In the genomic region with DNA sequence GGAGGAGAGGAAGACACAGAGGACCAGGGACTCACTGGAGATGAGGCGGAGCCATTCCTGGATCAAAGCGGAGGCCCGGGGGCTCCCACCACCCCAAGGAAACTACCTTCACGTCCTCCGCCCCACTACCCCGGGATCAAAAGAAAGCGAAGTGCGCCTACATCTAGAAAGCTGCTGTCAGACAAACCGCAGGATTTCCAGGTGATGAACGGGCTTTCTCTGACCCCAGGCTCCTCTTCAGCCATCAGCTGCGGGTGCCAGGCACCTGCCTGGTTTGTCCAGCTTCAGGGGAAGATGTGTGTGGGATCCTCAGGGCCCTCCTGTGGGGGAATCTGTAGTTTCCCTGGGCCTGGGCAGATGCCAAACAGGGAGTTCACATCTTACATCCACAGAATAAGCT, we compare ENCODE assay signal across 17 cellular contexts.
DNase-seq lines count a peak whose midpoint lies in the region; TF ChIP-seq lines count a peak whose summit lies in the region.
"Had no signal": no experiment of that assay in that cellular context is flagged by ENCODE, and none has a peak within 500 bp of the region (broad histone marks: within the 10 kb centered on the region; RNA-seq: fewer than 3 reads in every experiment).

No MANE protein-coding gene starts in this region.

- TF ChIP-seq EP300 in ovary (IDR thresholded peaks at IDR 0.05): no peak

- no peaks in the 10 kb centered on the region for H3K4me1 ChIP-seq in ovary (ENCODE audit: insufficient read depth)
- H3K4me1 ChIP-seq: A549, Caco-2 had no signal

- WGBS in ovary, 3 donors: 63 to 74% (median 72%) methylated on average over 11 of the region's 11 CpGs

- intact Hi-C loops in ovary (cut with DNase I): loop anchor here in 2 of 4 donors (5.0 to 10.0 kb wide), 2 partner anchors 211 to 219 kb away; no protein-coding TSS in a partner anchor

- no peak for TF ChIP-seq POLR2A in ovary (IDR thresholded peaks at IDR 0.05)

- no peaks in the 10 kb centered on the region for H3K27me3 ChIP-seq in ovary
- H3K27me3 ChIP-seq: BLaER1 treated with 17β-estradiol and CSF1 and Interleukin-3, amounts not matched to agents 10 nM and 100 nM had no signal

- peak; percentile 5 for DNase-seq in activated CD4-positive, CD25-positive, alpha-beta regulatory T cell treated with anti-CD3 and anti-CD28 coated beads, Interleukin-2, amount 50 U/mL, for 72 hours
- no peak for DNase-seq in activated CD4-positive, CD25-positive, alpha-beta regulatory T cell (lab: John Stamatoyannopoulos, UW)
- DNase-seq in SW480 (ENCODE audit: low spot score) (peak; percentile 17), mesenteric fat pad (ENCODE audit: low spot score) (peak; percentile 49), NCI-H1092 treated with DMSO at 0.1 percent for 48 hours (lab: John Stamatoyannopoulos, UW) (no peak), ovary (no peak), GM13976 (ENCODE audit: low spot score) (no peak)
- DNase-seq: AML-193; Calu3; CD8-positive, alpha-beta T cell; DMS79 treated with DMSO at 0.1 percent for 48 hours; GF-D8 had no signal

- no peak overlapping the region for H3K27ac ChIP-seq in ovary
- H3K27ac ChIP-seq: 22Rv1; A549; BLaER1 treated with 17β-estradiol and CSF1 and Interleukin-3, amounts not matched to agents 10 nM and 100 nM; C4-2B had no signal

- no peak for TF ChIP-seq CTCF in ovary (IDR thresholded peaks at IDR 0.05)
- TF ChIP-seq CTCF in GM13976 (IDR thresholded peaks at IDR 0.05; ENCODE audit: borderline replicate concordance, control extremely low read depth, extremely low read depth, insufficient read depth, missing control alignments): no peak

- H3K4me3 ChIP-seq in ovary: no peak overlapping the region
- H3K4me3 ChIP-seq: A549; BLaER1 treated with 17β-estradiol and CSF1 and Interleukin-3, amounts not matched to agents 10 nM and 100 nM had no signal

- H3K9me3 ChIP-seq in ovary: no peaks in the 10 kb centered on the region
- H3K9me3 ChIP-seq: A549; BLaER1 treated with 17β-estradiol and CSF1 and Interleukin-3, amounts not matched to agents 10 nM and 100 nM; Caco-2 had no signal

- in situ Hi-C loops in GM13976 (cut with MboI; ENCODE audit: low sequenced_read_pairs, unreplicated experiment): loop anchor here (5.0 to 25.0 kb wide), 2 partner anchors 211 to 476 kb away; no protein-coding TSS in a partner anchor

- H3K36me3 ChIP-seq in ovary: no peaks in the 10 kb centered on the region

Comparison
In these comparisons a context has a peak if more than half of its experiments do, and no peak if none do; other contexts are left out.
1. DNase-seq: peak in activated CD4-positive, CD25-positive, alpha-beta regulatory T cell treated with anti-CD3 and anti-CD28 coated beads, Interleukin-2, amount 50 U/mL, for 72 hours (single experiment), SW480 (single experiment) and mesenteric fat pad (single experiment); none in activated CD4-positive, CD25-positive, alpha-beta regulatory T cell (0 of 4), NCI-H1092 treated with DMSO at 0.1 percent for 48 hours (single experiment), ovary (0 of 5) and GM13976 (single experiment).